Comparison of ENCODE assay signal across 8 cellular contexts in the genomic region with DNA sequence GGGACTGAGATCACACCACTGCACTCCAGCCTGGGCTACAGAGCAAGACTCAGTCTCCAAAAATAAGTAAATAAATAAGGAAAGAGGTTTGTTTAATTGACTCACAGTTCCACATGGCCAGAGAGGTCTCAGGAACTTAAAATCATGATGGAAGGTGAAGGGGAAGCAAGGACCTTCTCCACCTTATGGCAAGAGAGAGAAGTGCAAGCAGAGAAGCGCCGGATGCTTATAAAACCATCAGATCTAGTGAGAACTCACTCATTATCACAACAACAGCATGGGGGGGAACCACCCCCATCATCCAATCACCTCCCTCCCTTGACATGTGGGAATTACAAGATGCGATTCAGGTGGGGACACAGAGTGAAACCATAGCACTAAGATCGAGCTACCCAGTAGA. TPM values are rescaled to one million over a fixed set of nuclear protein-coding genes. Genes with fewer than 3 reads are reported as not detected.
DNase-seq lines count a peak whose midpoint lies in the region; ATAC-seq and TF ChIP-seq lines count a peak whose summit lies in the region.

No MANE protein-coding gene starts in this region.

- H3K27me3 ChIP-seq in AG04450 (ENCODE audit: control insufficient read depth, insufficient read depth, low read length) (no peaks in the 10 kb centered on the region), body of pancreas (no peaks in the 10 kb centered on the region)

- 53 to 68% methylated on average over 4 of the region's 4 CpGs for WGBS in body of pancreas, 2 donors

- POLR2A ChIA-PET in AG04450 (lab: Yijun Ruan, JAX), result no interaction called here

- H3K9me3 ChIP-seq in AG04450 (ENCODE audit: control insufficient read depth, insufficient read depth, low read length) (no peaks in the 10 kb centered on the region), body of pancreas (no peaks in the 10 kb centered on the region)

- DNase-seq in AG04450 (ENCODE audit: low read depth, low spot score) (no peak), body of pancreas (peak in 2 of 4 donors; percentile 10 to 12), COLO668 (lab: John Stamatoyannopoulos, UW; ENCODE audit: unreplicated experiment) (no peak), NCI-H146 (lab: John Stamatoyannopoulos, UW) (no peak), activated T-cell treated with anti-CD3 and anti-CD28 coated beads for 4 hours (no peak)
- DNase-seq in activated CD4-positive, CD25-positive, alpha-beta regulatory T cell (lab: John Stamatoyannopoulos, UW), result no peak

- H3K4me1 ChIP-seq in body of pancreas, result no peaks in the 10 kb centered on the region

- ATAC-seq in GM18909 (IDR thresholded peaks at IDR 0.05; ENCODE audit: poor library complexity, unreplicated experiment) (peak; percentile 89), HG03469 (IDR thresholded peaks at IDR 0.05; ENCODE audit: unreplicated experiment) (peak; percentile 85), body of pancreas (no peak)

- H3K36me3 ChIP-seq in body of pancreas (replicated peaks in 1 of 2; ENCODE audit: insufficient read depth in 1 of 2, low read depth in 2 of 2), result no peaks in the 10 kb centered on the region

- TF ChIP-seq CTCF in AG04450 (IDR thresholded peaks at IDR 0.05; ENCODE audit: low read depth, low read length) (0 out of 2 replicates have a peak, but pooled peaks have one; percentile 13), body of pancreas (IDR thresholded peaks at IDR 0.05) (peak in 6 of 7 experiments; percentile 20 to 49 (median 36))

- CTCF ChIA-PET in AG04450 (lab: Charles Lee), result interaction anchor here (1.0 kb wide), 1 partner anchor 19 kb away, joined by 3 read pairs; no protein-coding TSS in a partner anchor

- TF ChIP-seq POLR2A in body of pancreas (IDR thresholded peaks at IDR 0.05), result no peak

- H3K4me3 ChIP-seq in AG04450 (ENCODE audit: low read depth, low read length) (no peak overlapping the region), body of pancreas (no peak overlapping the region)

- H3K27ac ChIP-seq in AG04450 (ENCODE audit: low read depth, low read length) (no peak overlapping the region), body of pancreas (no peak overlapping the region)

- intact Hi-C loops in body of pancreas (cut with DNase I), result no loop called here

RNA-seq across cellular contexts. Expression of gene RGMB, which starts 22.8 kb away (rescaled TPM):
- 53.6 and 57.7 TPM in 2 replicates for polyA plus RNA-seq in AG04450 (2011; rRNA removed)
- polyA minus RNA-seq in AG04450 (2011; rRNA and poly(A)+ RNA removed), result 81.7 and 99.1 TPM in 2 replicates
- 10 to 100 TPM; 21.0 to 21.8 TPM for total RNA-seq in body of pancreas
